Comparison of ENCODE assay signal across 19 cellular contexts in genomic region chr5:150120617-150121447, GRCh38. TPM values are rescaled to one million over a fixed set of nuclear protein-coding genes. Genes with fewer than 3 reads are reported as not detected.
DNase-seq lines count a peak whose midpoint lies in the region; ATAC-seq and TF ChIP-seq lines count a peak whose summit lies in the region.
"Had no signal": no experiment of that assay in that cellular context is flagged by ENCODE, and none has a peak within 500 bp of the region (broad histone marks: within the 10 kb centered on the region; RNA-seq: fewer than 3 reads in every experiment).

No MANE protein-coding gene starts in this region.

- H3K27me3 ChIP-seq in osteoblast (ENCODE audit: insufficient read depth, low read length) (no peaks in the 10 kb centered on the region), uterus (no peaks in the 10 kb centered on the region)

- DNase-seq in cardiac septum (ENCODE audit: low spot score) = peak; percentile 47
- DNase-seq in left cardiac atrium = no peak
- DNase-seq in osteoblast (ENCODE audit: insufficient read length, low spot score, missing footprints) = peak; percentile 72
- DNase-seq in uterus = peak; percentile 13 to 18
- DNase-seq in CD1c-positive myeloid dendritic cell (ENCODE audit: extremely low spot score) = no peak
- DNase-seq in MCF 10A (ENCODE audit: unreplicated experiment) = no peak
- DNase-seq: COR-L47, DMS153, EL, HCEC 1CT, NCI-H146, NCI-H2081 treated with DMSO at 0.1 percent for 48 hours, NCI-H226, NCI-H526, OCI-M1 had no signal

- no peaks in the 10 kb centered on the region for H3K79me2 ChIP-seq in osteoblast (ENCODE audit: insufficient read depth, low read length)

- H3K4me3 Mint-ChIP-seq in dendritic cell treated with granulocyte-macrophage colony-stimulating factor and Interleukin-4, amounts not matched to agents 40 ng/mL and 50 ng/mL, for 4 days = no peak overlapping the region
- H3K4me3 Mint-ChIP-seq in MCF 10A (ENCODE audit: unreplicated experiment) = no peak overlapping the region

- ATAC-seq in left cardiac atrium (no peak), HG03159 (IDR thresholded peaks at IDR 0.05; ENCODE audit: unreplicated experiment) (no peak)

- no peaks in the 10 kb centered on the region for H3K4me1 ChIP-seq in osteoblast (ENCODE audit: insufficient read depth, low read length)
- no peaks in the 10 kb centered on the region for H3K4me1 ChIP-seq in uterus

- H3K27ac Mint-ChIP-seq in dendritic cell treated with granulocyte-macrophage colony-stimulating factor and Interleukin-4, amounts not matched to agents 40 ng/mL and 50 ng/mL, for 4 days = peak overlapping the region; percentile 60
- no peak overlapping the region for H3K27ac Mint-ChIP-seq in MCF 10A (ENCODE audit: low read depth, unreplicated experiment)

- TF ChIP-seq CTCF in osteoblast (IDR thresholded peaks at IDR 0.05; ENCODE audit: extremely low read depth, low read depth, low read length) (no peak), uterus (IDR thresholded peaks at IDR 0.05) (no peak), MCF 10A (IDR thresholded peaks at IDR 0.05; ENCODE audit: unreplicated experiment) (no peak)

- CTCF ChIA-PET in MCF 10A (lab: Yijun Ruan, JAX) = interaction anchor here (0.6 to 0.7 kb wide), 2 partner anchors 100 to 229 kb away, joined by 3 to 4 read pairs; no protein-coding TSS in a partner anchor

- H3K4me3 ChIP-seq in osteoblast (ENCODE audit: insufficient read depth, low read length) = no peak overlapping the region
- no peak overlapping the region for H3K4me3 ChIP-seq in uterus

- H4K20me1 ChIP-seq in osteoblast (ENCODE audit: insufficient read depth, low read length) = no peaks in the 10 kb centered on the region

- intact Hi-C loops in cardiac septum (cut with DNase I) (no loop called here), left cardiac atrium (cut with DNase I) (no loop called here), uterus (cut with DNase I; ENCODE audit: low total_unique reads) (no loop called here), MCF 10A (cut with micrococcal nuclease) (loop anchor here (5.0 kb wide), 1 partner anchor 284 kb away; no protein-coding TSS in a partner anchor)
- intact Hi-C loops in dendritic cell treated with granulocyte-macrophage colony-stimulating factor and Interleukin-4, amounts not matched to agents 40 ng/mL and 50 ng/mL, for 4 days (cut with micrococcal nuclease) = loop anchor here (5.0 kb wide), 2 partner anchors 39 to 119 kb away; partner anchors contain the start of genes HMGXB3 and TIGD6

- H3K4me2 ChIP-seq in osteoblast (ENCODE audit: insufficient read depth, low read length) = no peak overlapping the region

- no peak overlapping the region for H2AFZ ChIP-seq in osteoblast (ENCODE audit: low read length)

- H3K27ac ChIP-seq in osteoblast (ENCODE audit: low read depth, low read length) (peak overlapping the region; percentile 12), uterus (no peak overlapping the region)
- H3K27ac ChIP-seq: C4-2B, RWPE1 had no signal

- H3K36me3 ChIP-seq in osteoblast (ENCODE audit: insufficient read depth, low read length) (peaks cover 95% of the 10 kb centered on the region), uterus (no peaks in the 10 kb centered on the region)

- no peaks in the 10 kb centered on the region for H3K9me3 Mint-ChIP-seq in dendritic cell treated with granulocyte-macrophage colony-stimulating factor and Interleukin-4, amounts not matched to agents 40 ng/mL and 50 ng/mL, for 4 days
- H3K9me3 Mint-ChIP-seq in MCF 10A (ENCODE audit: unreplicated experiment) = no peaks in the 10 kb centered on the region

- no peak for TF ChIP-seq POLR2A in uterus (IDR thresholded peaks at IDR 0.05)

- POLR2A ChIA-PET in MCF 10A (lab: Yijun Ruan, JAX) = no interaction called here

- H3K36me3 Mint-ChIP-seq in dendritic cell treated with granulocyte-macrophage colony-stimulating factor and Interleukin-4, amounts not matched to agents 40 ng/mL and 50 ng/mL, for 4 days (ENCODE audit: low read depth) = no peaks in the 10 kb centered on the region
- H3K36me3 Mint-ChIP-seq in MCF 10A (ENCODE audit: insufficient read depth, unreplicated experiment) = no peaks in the 10 kb centered on the region

- no peaks in the 10 kb centered on the region for H3K27me3 Mint-ChIP-seq in dendritic cell treated with granulocyte-macrophage colony-stimulating factor and Interleukin-4, amounts not matched to agents 40 ng/mL and 50 ng/mL, for 4 days
- no peaks in the 10 kb centered on the region for H3K27me3 Mint-ChIP-seq in MCF 10A (ENCODE audit: insufficient read depth, unreplicated experiment)

- BruUV-seq in MCF 10A (replicated peaks; lab: Mats Ljungman, UMichigan) = no TSS peak

- H3K9me3 ChIP-seq in osteoblast (ENCODE audit: low read depth, low read length) (no peaks in the 10 kb centered on the region), uterus (no peaks in the 10 kb centered on the region)

- H3K4me1 Mint-ChIP-seq in dendritic cell treated with granulocyte-macrophage colony-stimulating factor and Interleukin-4, amounts not matched to agents 40 ng/mL and 50 ng/mL, for 4 days (ENCODE audit: low read depth) = peaks cover 68% of the 10 kb centered on the region
- peaks cover 14% of the 10 kb centered on the region for H3K4me1 Mint-ChIP-seq in MCF 10A (ENCODE audit: insufficient read depth, unreplicated experiment)

RNA-seq across cellular contexts. Expression of gene CSF1R, which starts 34.5 kb away (rescaled TPM):
- 11.9 TPM for total RNA-seq in cardiac septum
- total RNA-seq in left cardiac atrium = 10 to 100 TPM; 18.3 to 41.6 TPM
- 0.36 and 0.88 TPM in 2 replicates for total RNA-seq in osteoblast
- 10 to 100 TPM in 3 of 4 donors, 1 to 10 TPM in 1; 1.0 to 42.9 (median 22.8) TPM for total RNA-seq in uterus
- 0.88 and 1.6 TPM in 2 replicates for total RNA-seq in MCF 10A (2022)

RNA-seq across cellular contexts. Expression of gene PDGFRB, which starts 34.8 kb away (rescaled TPM):
- total RNA-seq in cardiac septum (54.6 TPM), left cardiac atrium (10 to 100 TPM; 62.9 to 68.3 TPM), osteoblast (531 and 567 TPM in 2 replicates), uterus (100 to 1,000 TPM in 3 of 4 donors, 10 to 100 TPM in 1; 60.2 to 378 (median 235) TPM), MCF 10A (2022) (0.07 and 0.63 TPM in 2 replicates)

RNA-seq across cellular contexts. Expression of gene CDX1, which starts 45.7 kb away (rescaled TPM):
- total RNA-seq in cardiac septum (0.16 TPM), left cardiac atrium (not detected), osteoblast (0.29 and 0.36 TPM in 2 replicates), uterus (under 1 TPM; 0.29 to 0.77 (median 0.38) TPM), MCF 10A (2022) (not detected in 2 replicates)

Comparison
In these comparisons a context has a peak if more than half of its experiments do, and no peak if none do; other contexts are left out.
1. DNase-seq: peak in cardiac septum (single experiment), osteoblast (single experiment) and uterus (2 of 2); none in left cardiac atrium (single experiment), CD1c-positive myeloid dendritic cell (single experiment) and MCF 10A (single experiment).
2. RNA of gene PDGFRB, which starts 34.8 kb away (total RNA-seq): 531 to 567 TPM in osteoblast, 60.2 to 378 TPM in uterus, 62.9 to 68.3 TPM in left cardiac atrium and 54.6 TPM in cardiac septum (single experiment); 0.07 to 0.63 TPM in MCF 10A; every median in the first group is over 10 times any median in the second.
3. intact Hi-C loops: an anchor here in dendritic cell treated with granulocyte-macrophage colony-stimulating factor and Interleukin-4, amounts not matched to agents 40 ng/mL and 50 ng/mL, for 4 days (5.0 kb wide) and MCF 10A (5.0 kb wide); none called in cardiac septum, left cardiac atrium and uterus.